ENCODE assay signal across 13 cellular contexts in genomic region chr12:48910196-48910595, GRCh38. TPM values are rescaled to one million over a fixed set of nuclear protein-coding genes. Genes with fewer than 3 reads are reported as not detected.
DNase-seq lines count a peak whose midpoint lies in the region; ATAC-seq and TF ChIP-seq lines count a peak whose summit lies in the region.
"Had no signal": no experiment of that assay in that cellular context is flagged by ENCODE, and none has a peak within 500 bp of the region (broad histone marks: within the 10 kb centered on the region; RNA-seq: fewer than 3 reads in every experiment).

No MANE protein-coding gene starts in this region.

- no peak overlapping the region for H2BK5ac ChIP-seq in IMR-90 (ENCODE audit: low read depth, low read length, poor library complexity, severe bottlenecking)

- no peaks in the 10 kb centered on the region for H3K9me1 ChIP-seq in IMR-90 (ENCODE audit: insufficient read depth, low read length)

- no peak overlapping the region for H3K18ac ChIP-seq in IMR-90 (ENCODE audit: low read depth, low read length)

- H2BK15ac ChIP-seq in IMR-90 (ENCODE audit: low read depth, low read length) = no peak overlapping the region

- no peak for DNase-seq in IMR-90
- peak; percentile 10 for DNase-seq in NCI-H748 treated with DMSO at 0.1 percent for 48 hours (lab: John Stamatoyannopoulos, UW)
- DNase-seq in right lobe of liver = no peak
- DNase-seq in retina = no peak
- DNase-seq in stimulated activated naive CD4-positive, alpha-beta T cell treated with Interleukin-2 at 50 U/mL for 16 hours (lab: John Stamatoyannopoulos, UW) = no peak
- DNase-seq in NCI-H1417 treated with DMSO at 0.1 percent for 48 hours (lab: John Stamatoyannopoulos, UW) = no peak
- no peak for DNase-seq in A673 (ENCODE audit: low spot score)
- DNase-seq: AML-193; CD8-positive, alpha-beta memory T cell; DMS53; GF-D8 had no signal

- no peak overlapping the region for H4K91ac ChIP-seq in IMR-90 (ENCODE audit: insufficient read depth, low read depth, low read length)

- H3K9ac ChIP-seq in IMR-90 (ENCODE audit: low read depth, low read length) = no peak overlapping the region
- H3K9ac ChIP-seq: BLaER1 had no signal

- H3K56ac ChIP-seq in IMR-90 (ENCODE audit: extremely low read depth, insufficient read depth, low read length) = no peak overlapping the region

- TF ChIP-seq RAD21 in IMR-90 (IDR thresholded peaks at IDR 0.05; ENCODE audit: low read length) = no peak

- H3K9me3 ChIP-seq in IMR-90 (ENCODE audit: control insufficient read depth, insufficient read depth, low read length) (no peaks in the 10 kb centered on the region), right lobe of liver (no peaks in the 10 kb centered on the region), A673 (ENCODE audit: low read depth, low read length, poor library complexity, severe bottlenecking) (no peaks in the 10 kb centered on the region)
- H3K9me3 ChIP-seq: BLaER1, HAP-1 had no signal

- H2BK20ac ChIP-seq in IMR-90 (ENCODE audit: low read depth, low read length) = no peak overlapping the region

- H3K27me3 ChIP-seq in IMR-90 (ENCODE audit: control insufficient read depth, insufficient read depth, low read length) (no peaks in the 10 kb centered on the region; the same call in 1 of the 2 replicates), right lobe of liver (no peaks in the 10 kb centered on the region), A673 (replicated peaks; ENCODE audit: insufficient read depth, low read depth, low read length, poor library complexity) (no peaks in the 10 kb centered on the region)
- H3K27me3 ChIP-seq: BLaER1 had no signal

- in situ Hi-C loops in IMR-90 (cut with MboI; ENCODE audit: low sequenced_read_pairs) = no loop called here

- no peak overlapping the region for H2AK9ac ChIP-seq in IMR-90 (replicated peaks; ENCODE audit: low read depth, low read length, poor library complexity)

- H3K4me1 ChIP-seq in IMR-90 (ENCODE audit: control insufficient read depth, insufficient read depth, low read length) (no peaks in the 10 kb centered on the region), right lobe of liver (peaks cover 0 to 9% (median 0%) of the 10 kb centered on the region in 4 donors), A673 (ENCODE audit: insufficient read depth, low read length, poor library complexity, severe bottlenecking) (no peaks in the 10 kb centered on the region)
- H3K4me1 ChIP-seq: BLaER1, HAP-1 had no signal

- H3K4me2 ChIP-seq in IMR-90 (ENCODE audit: low read depth, low read length) = no peak overlapping the region
- H3K4me2 ChIP-seq: BLaER1 had no signal

- H3K4ac ChIP-seq in IMR-90 (ENCODE audit: low read depth, low read length) = no peak overlapping the region

- peak; percentile 35; the same call in 1 of the 2 replicates for ATAC-seq in IMR-90 (ENCODE audit: low read depth)
- peak in 3 of 4 donors; percentile 25 to 81 (median 71) for ATAC-seq in right lobe of liver

- CTCF ChIA-PET in IMR-90 (lab: Yijun Ruan, JAX) (interaction anchor here (0.7 kb wide), 1 partner anchor 19 kb away, joined by 3 read pairs; no protein-coding TSS in a partner anchor), A673 (lab: Charles Lee) (no interaction called here)

- H4K5ac ChIP-seq in IMR-90 (ENCODE audit: low read depth, low read length) = no peak overlapping the region

- no peaks in the 10 kb centered on the region for H3K36me3 ChIP-seq in IMR-90 (ENCODE audit: control insufficient read depth, insufficient read depth, low read length)
- H3K36me3 ChIP-seq in right lobe of liver = no peaks in the 10 kb centered on the region
- no peaks in the 10 kb centered on the region for H3K36me3 ChIP-seq in A673 (ENCODE audit: insufficient read depth, low read length, poor library complexity, severe bottlenecking)
- H3K36me3 ChIP-seq: HAP-1 had no signal

- no peak overlapping the region for H3K23ac ChIP-seq in IMR-90 (ENCODE audit: low read depth, low read length)

- BruUV-seq in IMR-90 (replicated peaks; lab: Mats Ljungman, UMichigan) (no TSS peak), A673 (replicated peaks; lab: Mats Ljungman, UMichigan) (no TSS peak)

- H3K14ac ChIP-seq in IMR-90 (replicated peaks; ENCODE audit: low read depth, low read length) = no peak overlapping the region

- TF ChIP-seq POLR2A in IMR-90 (IDR thresholded peaks at IDR 0.05; ENCODE audit: low read depth, low read length) (no peak), right lobe of liver (IDR thresholded peaks at IDR 0.05) (no peak)

- H2AK5ac ChIP-seq in IMR-90 (ENCODE audit: low read depth, low read length) = no peak overlapping the region

- H2BK120ac ChIP-seq in IMR-90 (ENCODE audit: low read depth, low read length) = no peak overlapping the region

- TF ChIP-seq CTCF in IMR-90 (conservative IDR thresholded peaks at IDR 0.05; ENCODE audit: low read depth, low read length) (no peak), right lobe of liver (IDR thresholded peaks at IDR 0.05) (no peak), A673 (conservative IDR thresholded peaks at IDR 0.05; ENCODE audit: low read depth, low read length) (no peak)

- H3K79me1 ChIP-seq in IMR-90 (ENCODE audit: low read depth in 1 of 2, low read length in 2 of 2) = no peaks in the 10 kb centered on the region

- H4K8ac ChIP-seq in IMR-90 (ENCODE audit: low read depth in 2 of 2, low read length in 2 of 2) = no peak overlapping the region

- H3K27ac ChIP-seq in IMR-90 (ENCODE audit: insufficient read depth, low read length) (no peak overlapping the region), right lobe of liver (no peak overlapping the region), A673 (ENCODE audit: low read depth, low read length, poor library complexity, severe bottlenecking) (no peak overlapping the region)
- H3K27ac ChIP-seq: BLaER1 had no signal

- dilution Hi-C loops in IMR-90 (cut with HindIII; ENCODE audit: low sequenced_read_pairs, unreplicated experiment) = no loop called here

- intact Hi-C loops in IMR-90 (cut with micrococcal nuclease) (no loop called here), right lobe of liver (cut with DNase I) (no loop called here), A673 (cut with micrococcal nuclease; ENCODE audit: unreplicated experiment) (no loop called here)

- H3K4me3 ChIP-seq in IMR-90 (ENCODE audit: insufficient read depth, low read depth, low read length) (no peak overlapping the region), right lobe of liver (no peak overlapping the region), A673 (ENCODE audit: low read depth, low read length, poor library complexity, severe bottlenecking) (no peak overlapping the region)
- H3K4me3 ChIP-seq: BLaER1, HAP-1 had no signal

- H2AFZ ChIP-seq in IMR-90 (replicated peaks; ENCODE audit: low read length, poor library complexity) = no peak overlapping the region

- H4K20me1 ChIP-seq in IMR-90 (ENCODE audit: insufficient read depth, low read length) = no peaks in the 10 kb centered on the region
- H4K20me1 ChIP-seq: BLaER1 had no signal

- POLR2A ChIA-PET in IMR-90 (lab: Charles Lee; ENCODE audit: unreplicated experiment) (no interaction called here), A673 (lab: Charles Lee; ENCODE audit: low non-redundant PET) (no interaction called here)

TF ChIP-seq in IMR-90, 13 proteins besides CTCF, POLR2A, EP300 and RAD21 (continues in another document):
- no peak for TF ChIP-seq RFX5 (IDR thresholded peaks at IDR 0.05; ENCODE audit: low read depth, low read length)
- TF ChIP-seq BHLHE40 (IDR thresholded peaks at IDR 0.05; ENCODE audit: low read depth, low read length) = no peak
- TF ChIP-seq MAFK (IDR thresholded peaks at IDR 0.05; ENCODE audit: low read depth, low read length) = no peak
- TF ChIP-seq FOS (IDR thresholded peaks at IDR 0.05; ENCODE audit: low read depth, low read length) = no peak
- no peak for TF ChIP-seq USF2 (IDR thresholded peaks at IDR 0.05; ENCODE audit: low read depth, low read length)
- TF ChIP-seq CEBPB (IDR thresholded peaks at IDR 0.05; ENCODE audit: low read depth, low read length) = no peak
- no peak for TF ChIP-seq RCOR1 (IDR thresholded peaks at IDR 0.05; ENCODE audit: insufficient replicate concordance, low read length)
- no peak for TF ChIP-seq NFE2L2 (IDR thresholded peaks at IDR 0.05; ENCODE audit: low read depth, low read length)
- no peak for TF ChIP-seq MAZ (IDR thresholded peaks at IDR 0.05; ENCODE audit: borderline replicate concordance, low read depth, low read length)
- no peak for TF ChIP-seq SMC3 (IDR thresholded peaks at IDR 0.05; ENCODE audit: low read depth, low read length)

RNA-seq across cellular contexts. Expression of gene FKBP11, which starts 15.1 kb away (rescaled TPM):
- total RNA-seq in IMR-90 (2012; rRNA removed) = 4.7 and 5.0 TPM in 2 replicates
- 40.0 and 44.1 TPM in 2 replicates for polyA plus RNA-seq in IMR-90 (2012; rRNA removed)
- 24.1 and 44.7 TPM in 2 replicates for polyA plus RNA-seq in IMR-90 (2012; cell fraction: cytosol; rRNA removed)
- 111 and 137 TPM in 2 replicates for polyA plus RNA-seq in IMR-90 (2012; cell fraction: nucleus; rRNA removed; ENCODE audit: low replicate concordance)
- 10 to 100 TPM; 34.9 to 59.5 (median 52.5) TPM for total RNA-seq in right lobe of liver
- total RNA-seq in A673 (2021) = 31.8 and 32.5 TPM in 2 replicates

RNA-seq across cellular contexts. Expression of gene RND1, which starts 44.5 kb away (rescaled TPM):
- under 0.01 TPM in 1 of 2 replicates, not detected in the other for total RNA-seq in IMR-90 (2012; rRNA removed)
- polyA plus RNA-seq in IMR-90 (2012; rRNA removed) = 0.21 and 0.26 TPM in 2 replicates
- 0.13 and 0.62 TPM in 2 replicates for polyA plus RNA-seq in IMR-90 (2012; cell fraction: cytosol; rRNA removed)
- 0.17 and 0.31 TPM in 2 replicates for polyA plus RNA-seq in IMR-90 (2012; cell fraction: nucleus; rRNA removed; ENCODE audit: low replicate concordance)
- total RNA-seq in right lobe of liver = 10 to 100 TPM in 5 of 6 experiments, 1 to 10 TPM in 1; 6.4 to 72.8 (median 17.2) TPM
- 2.0 and 2.7 TPM in 2 replicates for total RNA-seq in A673 (2021)

RNA-seq across cellular contexts. Expression of gene ARF3, which starts 47.1 kb away (rescaled TPM):
- 97.7 and 103 TPM in 2 replicates for total RNA-seq in IMR-90 (2012; rRNA removed)
- polyA plus RNA-seq in IMR-90 (2012; rRNA removed) = 198 and 222 TPM in 2 replicates
- 112 and 114 TPM in 2 replicates for polyA plus RNA-seq in IMR-90 (2012; cell fraction: cytosol; rRNA removed)
- 92.4 and 160 TPM in 2 replicates for polyA plus RNA-seq in IMR-90 (2012; cell fraction: nucleus; rRNA removed; ENCODE audit: low replicate concordance)
- 10 to 100 TPM; 30.9 to 50.7 (median 47.2) TPM for total RNA-seq in right lobe of liver
- total RNA-seq in A673 (2021) = 183 and 196 TPM in 2 replicates

RNA-seq across cellular contexts. Expression of gene DDX23, which starts 58.2 kb away (rescaled TPM):
- total RNA-seq in IMR-90 (2012; rRNA removed) = 81.9 and 92.5 TPM in 2 replicates
- polyA plus RNA-seq in IMR-90 (2012; rRNA removed) = 59.1 and 61.8 TPM in 2 replicates
- 26.3 and 32.9 TPM in 2 replicates for polyA plus RNA-seq in IMR-90 (2012; cell fraction: cytosol; rRNA removed)
- 69.4 and 141 TPM in 2 replicates for polyA plus RNA-seq in IMR-90 (2012; cell fraction: nucleus; rRNA removed; ENCODE audit: low replicate concordance)
- total RNA-seq in right lobe of liver = 10 to 100 TPM; 24.4 to 39.6 (median 31.8) TPM
- 111 and 135 TPM in 2 replicates for total RNA-seq in A673 (2021)
